Comparison of ENCODE assay signal across 8 cellular contexts in the genomic region with DNA sequence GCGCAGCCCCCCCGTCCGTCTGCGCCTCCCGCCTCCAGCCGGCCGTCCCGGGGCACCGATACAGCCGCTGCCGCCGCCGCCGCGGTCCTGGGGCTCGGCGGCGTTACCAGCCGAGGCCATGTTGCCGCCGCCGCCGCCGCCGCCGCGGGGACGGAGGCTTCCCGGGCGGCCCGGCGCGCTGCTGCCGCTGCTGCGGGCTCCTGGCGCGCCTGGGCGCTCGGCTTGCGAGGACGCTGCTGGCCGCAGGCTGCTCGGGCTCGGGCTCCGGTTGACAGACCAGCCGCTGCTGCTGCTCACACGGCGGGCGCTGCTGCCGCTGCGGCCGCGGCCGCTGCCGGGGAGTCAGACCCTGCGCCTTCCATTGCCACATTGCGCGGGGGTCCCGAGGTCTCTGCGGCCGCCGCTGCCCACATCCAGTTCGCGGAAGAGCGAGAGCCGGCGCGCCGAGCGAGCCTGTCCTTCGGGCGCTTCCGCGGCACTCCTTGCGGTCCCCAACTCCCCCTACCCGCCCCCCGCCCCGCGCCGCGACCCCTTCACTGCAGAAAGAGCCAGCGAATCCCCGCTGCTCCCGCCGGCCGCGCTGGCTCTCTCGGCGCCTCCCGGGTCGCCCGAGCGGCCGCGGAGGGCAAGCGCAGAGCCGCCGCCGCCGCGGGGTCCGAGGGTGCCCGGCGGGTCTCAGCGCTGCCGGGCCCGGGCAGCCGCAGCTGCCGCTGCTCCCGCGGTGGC. TPM values are rescaled to one million over a fixed set of nuclear protein-coding genes. Genes with fewer than 3 reads are reported as not detected.
DNase-seq lines count a peak whose midpoint lies in the region; ATAC-seq and TF ChIP-seq lines count a peak whose summit lies in the region.

No MANE protein-coding gene starts in this region.

- peaks cover 48% of the 10 kb centered on the region for H3K79me2 ChIP-seq in OCI-LY7 (ENCODE audit: insufficient read depth, low read depth, low read length)
- H3K79me2 ChIP-seq in mammary epithelial cell (ENCODE audit: insufficient read depth, low read length): peaks cover 18% of the 10 kb centered on the region

- H2AFZ ChIP-seq in OCI-LY7 (ENCODE audit: low read length) (no peak overlapping the region; the same call in 1 of the 2 replicates), mammary epithelial cell (ENCODE audit: low read depth, low read length) (peak overlapping the region; percentile 94)

- peaks cover 18% of the 10 kb centered on the region for H4K20me1 ChIP-seq in OCI-LY7 (ENCODE audit: insufficient read depth, low read length)
- H4K20me1 ChIP-seq in mammary epithelial cell (ENCODE audit: insufficient read depth, low read length): no peaks in the 10 kb centered on the region

- BruUV-seq in OCI-LY7 (replicated peaks; lab: Mats Ljungman, UMichigan) (no TSS peak), mammary epithelial cell (replicated peaks; lab: Mats Ljungman, UMichigan) (no TSS peak)

- H3K9me3 ChIP-seq in OCI-LY7 (ENCODE audit: low read length) (no peaks in the 10 kb centered on the region), mammary epithelial cell (replicated peaks; ENCODE audit: insufficient read depth, low read length) (no peaks in the 10 kb centered on the region), lung (ENCODE audit: control insufficient read depth in 2 of 2, insufficient read depth in 1 of 2, low read length in 1 of 2) (no peaks in the 10 kb centered on the region), upper lobe of right lung (no peaks in the 10 kb centered on the region)

- no peak for TF ChIP-seq CTCF in OCI-LY7 (conservative IDR thresholded peaks at IDR 0.05; ENCODE audit: low read length)
- no peak for TF ChIP-seq CTCF in mammary epithelial cell (conservative IDR thresholded peaks at IDR 0.05 in 1 of 2, IDR thresholded peaks at IDR 0.05 in 1 of 2; ENCODE audit: extremely low read depth in 1 of 2, insufficient read depth in 1 of 2, low read depth in 1 of 2, low read length in 2 of 2)
- no peak for TF ChIP-seq CTCF in lung (IDR thresholded peaks at IDR 0.05; ENCODE audit: control extremely low read depth, extremely low read depth)
- no peak for TF ChIP-seq CTCF in upper lobe of right lung (IDR thresholded peaks at IDR 0.05)

- H3K9ac ChIP-seq in mammary epithelial cell (ENCODE audit: insufficient read depth, low read length): peak overlapping the region; percentile 33

- H3K4me1 ChIP-seq in OCI-LY7 (ENCODE audit: insufficient read depth, low read length, poor library complexity, severe bottlenecking): peaks cover 32% of the 10 kb centered on the region
- H3K4me1 ChIP-seq in mammary epithelial cell (ENCODE audit: insufficient read depth, low read length): peaks cover 25% of the 10 kb centered on the region
- peaks cover 6 to 13% of the 10 kb centered on the region in 2 donors for H3K4me1 ChIP-seq in lung (ENCODE audit: control insufficient read depth in 2 of 2, insufficient read depth in 2 of 2, low read length in 2 of 2)
- peaks cover 29% of the 10 kb centered on the region for H3K4me1 ChIP-seq in upper lobe of right lung

- H3K4me2 ChIP-seq in OCI-LY7 (ENCODE audit: low read length) (peak overlapping the region; percentile 89), mammary epithelial cell (ENCODE audit: insufficient read depth, low read depth, low read length) (peak overlapping the region; percentile 98)

- H3K36me3 ChIP-seq in OCI-LY7 (ENCODE audit: insufficient read depth, low read length) (no peaks in the 10 kb centered on the region), mammary epithelial cell (ENCODE audit: insufficient read depth, low read length) (no peaks in the 10 kb centered on the region), lung (ENCODE audit: control insufficient read depth in 2 of 2, insufficient read depth in 2 of 2, low read length in 2 of 2) (no peaks in the 10 kb centered on the region), upper lobe of right lung (no peaks in the 10 kb centered on the region)

- intact Hi-C loops in OCI-LY7 (cut with micrococcal nuclease; ENCODE audit: unreplicated experiment) (loop anchor here (2.0 to 5.0 kb wide), 4 partner anchors 82 to 909 kb away; a partner anchor contains a TSS), mammary epithelial cell (cut with micrococcal nuclease) (loop anchor here (5.0 to 10.0 kb wide), 3 partner anchors 369 to 909 kb away; a partner anchor contains a TSS), upper lobe of right lung (cut with DNase I) (loop anchor here (10.0 kb wide), 1 partner anchor 164 kb away; no protein-coding TSS in a partner anchor)

- H3K4me3 ChIP-seq in OCI-LY7 (ENCODE audit: low read depth, low read length, poor library complexity, severe bottlenecking): peak overlapping the region; percentile 82
- H3K4me3 ChIP-seq in mammary epithelial cell (replicated peaks in 1 of 3; ENCODE audit: insufficient read depth in 1 of 3, low read depth in 2 of 3, low read length in 3 of 3): peak overlapping the region; percentile 83 to 94 (median 89)
- peak overlapping the region; percentile 83 for H3K4me3 ChIP-seq in lung
- H3K4me3 ChIP-seq in upper lobe of right lung: peak overlapping the region; percentile 89

- CTCF ChIA-PET in OCI-LY7 (lab: Charles Lee; ENCODE audit: unreplicated experiment): no interaction called here
- CTCF ChIA-PET in mammary epithelial cell (lab: Charles Lee; ENCODE audit: low non-redundant PET): no interaction called here

- dilution Hi-C loops in mammary epithelial cell (cut with HindIII; ENCODE audit: low sequenced_read_pairs): no loop called here

- peak overlapping the region; percentile 90 for H3K27ac ChIP-seq in OCI-LY7 (ENCODE audit: low read depth, low read length, poor library complexity, severe bottlenecking)
- peak overlapping the region; percentile 61 for H3K27ac ChIP-seq in mammary epithelial cell (ENCODE audit: insufficient read depth, low read depth, low read length)
- H3K27ac ChIP-seq in lung (ENCODE audit: low read depth in 1 of 2, low read length in 1 of 2): peak overlapping the region; percentile 83 to 95
- peak overlapping the region; percentile 86 for H3K27ac ChIP-seq in upper lobe of right lung

- peak; percentile 76 for DNase-seq in DMS53 (lab: John Stamatoyannopoulos, UW)
- DNase-seq in DMS53 treated with DMSO at 0.1 percent for 48 hours (lab: John Stamatoyannopoulos, UW; ENCODE audit: unreplicated experiment): no peak
- DNase-seq in OCI-LY7 (ENCODE audit: low spot score): peak; percentile 55
- peak; percentile 26 for DNase-seq in mammary epithelial cell
- no peak for DNase-seq in lung (ENCODE audit: low spot score)
- DNase-seq in upper lobe of right lung: peak; percentile 73
- no peak for DNase-seq in HuH-7 (ENCODE audit: low spot score)
- DNase-seq in SIG-M5 (lab: John Stamatoyannopoulos, UW): no peak

- in situ Hi-C loops in mammary epithelial cell (cut with MboI; ENCODE audit: low sequenced_read_pairs in 2 of 2): loop anchor here in 1 of 2 donors (25.0 kb wide), 2 partner anchors 196 to 379 kb away; a partner anchor contains a TSS

- POLR2A ChIA-PET in OCI-LY7 (lab: Charles Lee): interaction anchor here (0.6 to 1.7 kb wide), 6 partner anchors 10 to 190 kb away, joined by 3 to 6 read pairs (median 4); no protein-coding TSS in a partner anchor

- H3K9me2 ChIP-seq in OCI-LY7 (ENCODE audit: insufficient read depth, low read length): no peaks in the 10 kb centered on the region

- ATAC-seq in lung (ENCODE audit: insufficient read depth, low FRiP score): no peak
- ATAC-seq in upper lobe of right lung: no peak

- H3K27me3 ChIP-seq in mammary epithelial cell (ENCODE audit: insufficient read depth, low read length) (no peaks in the 10 kb centered on the region), lung (ENCODE audit: control insufficient read depth, insufficient read depth) (no peaks in the 10 kb centered on the region), upper lobe of right lung (no peaks in the 10 kb centered on the region)

- WGBS in mammary epithelial cell (ENCODE audit: low coverage, missing lambda C conversion rate): 2% methylated on average over 25 of the region's 111 CpGs
- WGBS in lung, 2 donors: 1% methylated on average over 66 to 111 of the region's 111 CpGs

RNA-seq across cellular contexts. Expression of a gene that starts 8.4 kb away (rescaled TPM):
- total RNA-seq in OCI-LY7 (2014; rRNA removed; shearing (Covaris generic)): 13.1 and 16.5 TPM in 2 replicates
- 36.1 and 49.9 TPM in 2 replicates for total RNA-seq in OCI-LY7 (2022)
- 1 to 10 TPM; 5.0 to 7.0 TPM for total RNA-seq in mammary epithelial cell
- 1.7 TPM for polyA plus RNA-seq in mammary epithelial cell
- polyA minus RNA-seq in mammary epithelial cell: 9.3 TPM
- 10 to 100 TPM; 19.4 to 31.1 TPM for total RNA-seq in lung
- 1 to 10 TPM; 3.1 to 4.9 TPM for polyA plus RNA-seq in lung
- total RNA-seq in upper lobe of right lung: 25.9 TPM

Comparison
In these comparisons a context has a peak if more than half of its experiments do, and no peak if none do; other contexts are left out.
1. DNase-seq: peak in DMS53 (single experiment), OCI-LY7 (single experiment), mammary epithelial cell (single experiment) and upper lobe of right lung (single experiment); none in DMS53 treated with DMSO at 0.1 percent for 48 hours (single experiment), lung (single experiment), HuH-7 (single experiment) and SIG-M5 (single experiment).
2. Peak in every context shown above with its lines, with median percentiles within 50 percentile points of each other: H3K27ac ChIP-seq and H3K4me3 ChIP-seq.